Comparison of ENCODE assay signal across 8 cellular contexts in genomic region chr3:138174421-138175122, GRCh38. TPM values are rescaled to one million over a fixed set of nuclear protein-coding genes. Genes with fewer than 3 reads are reported as not detected.
DNase-seq lines count a peak whose midpoint lies in the region; ATAC-seq and TF ChIP-seq lines count a peak whose summit lies in the region.

TSS of gene DBR1 (minus strand) at chr3:138174921. CDS start at chr3:138174795, 126 bp downstream.

- TF ChIP-seq CTCF in GM13977 (IDR thresholded peaks at IDR 0.05; ENCODE audit: extremely low read depth, insufficient read depth, missing control alignments) (no peak), heart right ventricle (IDR thresholded peaks at IDR 0.05) (no peak), upper lobe of left lung (IDR thresholded peaks at IDR 0.05) (peak in 2 of 6 experiments; percentile 12 to 15)

- H3K9me3 ChIP-seq in heart right ventricle (no peaks in the 10 kb centered on the region), upper lobe of left lung (no peaks in the 10 kb centered on the region)

- intact Hi-C loops in T-helper 1 cell treated with Interleukin-12 subunit alpha and Interleukin-12 subunit beta and Interleukin-4 antibody, amounts not matched to agents 30 ng/mL and 1 ng/mL, for 36 hours (cut with micrococcal nuclease), result loop anchor here (1.0 to 5.0 kb wide), 10 partner anchors 13 to 1422 kb away; partner anchors contain the start of genes ARMC8, CEP70, COPB2 and FAIM
- intact Hi-C loops in heart right ventricle (cut with DNase I) (loop anchor here in 2 of 10 donors (5.0 to 10.0 kb wide), 2 partner anchors 57 to 60 kb away; partner anchors contain the start of gene DZIP1L (in 2 of the 2)), posterior cingulate gyrus (cut with DNase I) (no loop called here)

- WGBS in heart right ventricle, 2 donors, result 0% methylated on average over 38 of the region's 38 CpGs
- 0 to 1% methylated on average over 12 to 37 of the region's 38 CpGs for WGBS in upper lobe of left lung, 2 donors

- H3K4me3 ChIP-seq in heart right ventricle (peak within 1 kb of the TSS; percentile 51 to 97 (median 73)), upper lobe of left lung (peak within 1 kb of the TSS; percentile 54 to 97 (median 78))

- peaks cover 0 to 39% (median 14%) of the 10 kb centered on the region in 9 donors for H3K36me3 ChIP-seq in heart right ventricle
- peaks cover 0 to 21% (median 7%) of the 10 kb centered on the region in 4 donors for H3K36me3 ChIP-seq in upper lobe of left lung

- peak; percentile 75 for DNase-seq in GM13977 (ENCODE audit: low spot score)
- DNase-seq in NCI-H1436 treated with DMSO at 0.1 percent for 48 hours (lab: John Stamatoyannopoulos, UW), result peak; percentile 82
- DNase-seq in amniotic epithelial cell (ENCODE audit: low read depth), result peak; percentile 76
- peak; percentile 69 to 91 for DNase-seq in heart right ventricle
- DNase-seq in posterior cingulate gyrus, result peak; percentile 26 to 93 (median 60)
- peak; percentile 84 to 94 for DNase-seq in upper lobe of left lung

- in situ Hi-C loops in GM13977 (cut with MboI; ENCODE audit: low pct_unique_long_range_greater_than_20kb, low sequenced_read_pairs, unreplicated experiment), result no loop called here

- H3K4me1 ChIP-seq in heart right ventricle, result peaks cover 0 to 30% (median 14%) of the 10 kb centered on the region in 9 donors
- H3K4me1 ChIP-seq in upper lobe of left lung, result peaks cover 20 to 23% (median 22%) of the 10 kb centered on the region in 4 donors

- peak in 3 of 4 donors; percentile 65 to 86 (median 83) for TF ChIP-seq POLR2A in upper lobe of left lung (IDR thresholded peaks at IDR 0.05)

- TF ChIP-seq EP300 in upper lobe of left lung (IDR thresholded peaks at IDR 0.05), result no peak

- peak within 1 kb of the TSS in 9 of 10 donors; percentile 67 to 94 (median 83) for H3K27ac ChIP-seq in heart right ventricle
- H3K27ac ChIP-seq in upper lobe of left lung, result peak within 1 kb of the TSS; percentile 76 to 91 (median 86)

- H3K27me3 ChIP-seq in heart right ventricle (no peaks in the 10 kb centered on the region), upper lobe of left lung (no peaks in the 10 kb centered on the region)

- ATAC-seq in HG02852 (IDR thresholded peaks at IDR 0.05; ENCODE audit: unreplicated experiment), result peak; percentile 94
- peak; percentile 91 to 97 (median 95) for ATAC-seq in heart right ventricle
- ATAC-seq in upper lobe of left lung (ENCODE audit: low FRiP score in 2 of 2), result peak; percentile 93 to 97

RNA-seq across cellular contexts. Expression of gene DBR1, which starts in this region (rescaled TPM):
- total RNA-seq in T-helper 1 cell treated with Interleukin-12 subunit alpha and Interleukin-12 subunit beta and Interleukin-4 antibody, amounts not matched to agents 30 ng/mL and 1 ng/mL, for 36 hours, result 21.4 and 22.1 TPM in 2 replicates
- total RNA-seq in heart right ventricle, result 10 to 100 TPM in 2 of 10 donors, 1 to 10 TPM in 8; 6.4 to 10.5 (median 9.0) TPM
- 1 to 10 TPM; 3.3 to 5.5 TPM for polyA plus RNA-seq in heart right ventricle
- 10 to 100 TPM in 5 of 6 donors, 1 to 10 TPM in 1; 3.7 to 20.6 (median 14.4) TPM for total RNA-seq in upper lobe of left lung

Comparison
In these comparisons a context has a peak if more than half of its experiments do, and no peak if none do; other contexts are left out.
1. Peak in every context shown above with its lines: DNase-seq, ATAC-seq, H3K4me3 ChIP-seq and H3K27ac ChIP-seq.